1 cellular context compared by ENCODE assay signal in genomic region chr11:35031869-35032268, GRCh38.
TF ChIP-seq lines count a peak whose summit lies in the region.

No MANE protein-coding gene starts in this region.

TF ChIP-seq in IMR-90, 13 proteins besides CTCF, POLR2A, EP300 and RAD21:
- TF ChIP-seq USF2 (IDR thresholded peaks at IDR 0.05; ENCODE audit: low read depth, low read length) = no peak
- 0 out of 2 replicates have a peak, but pooled peaks have one; percentile 9 for TF ChIP-seq BHLHE40 (IDR thresholded peaks at IDR 0.05; ENCODE audit: low read depth, low read length)
- TF ChIP-seq FOS (IDR thresholded peaks at IDR 0.05; ENCODE audit: low read depth, low read length) = peak; percentile 11; the same call in 1 of the 2 replicates
